Comparison of ENCODE assay signal across 8 cellular contexts in the genomic region with DNA sequence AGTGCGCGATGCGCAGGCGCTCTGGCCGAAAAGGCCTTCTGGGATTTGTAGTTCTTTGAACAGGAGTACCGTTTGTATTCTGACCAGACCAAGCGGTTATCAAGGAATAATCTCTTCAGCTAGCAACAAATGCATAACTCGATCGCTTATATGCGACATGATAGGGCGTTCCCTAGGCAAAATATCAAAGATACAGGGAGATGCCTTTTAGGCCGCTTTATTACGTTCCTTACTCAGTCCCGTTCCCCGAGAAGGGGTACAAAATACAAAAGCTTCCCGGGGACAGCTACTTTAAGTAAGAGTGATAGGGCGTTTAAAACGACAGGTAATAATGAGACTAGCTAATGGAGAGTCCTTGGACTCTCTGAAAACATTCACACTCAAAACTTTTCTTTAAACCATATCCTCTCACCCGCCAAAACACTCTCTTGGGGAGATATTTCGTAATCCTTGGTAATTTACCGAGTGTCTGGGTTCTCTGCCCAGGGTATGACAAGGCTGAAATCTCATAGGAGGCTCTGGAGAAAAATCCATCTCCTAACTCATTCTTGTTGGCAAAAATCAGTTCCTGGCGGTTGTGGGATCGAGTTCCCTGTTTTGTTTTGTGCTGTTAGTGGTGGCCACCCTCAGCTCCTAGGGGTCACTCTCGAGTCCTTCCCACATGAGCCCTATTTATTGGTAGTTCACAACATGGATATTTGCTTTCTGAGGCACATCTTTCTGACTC. TPM values are rescaled to one million over a fixed set of nuclear protein-coding genes. Genes with fewer than 3 reads are reported as not detected.
A peak's percentile ranks its signal among the peaks of the same experiment; 100 is the strongest.
DNase-seq lines count a peak whose midpoint lies in the region; ATAC-seq and TF ChIP-seq lines count a peak whose summit lies in the region.

No MANE protein-coding gene starts in this region.

- TF ChIP-seq CTCF in A673 (conservative IDR thresholded peaks at IDR 0.05; ENCODE audit: low read depth, low read length), result peak; percentile 29; the same call in 1 of the 2 replicates
- TF ChIP-seq CTCF in GM06990 (IDR thresholded peaks at IDR 0.05; ENCODE audit: insufficient read depth, low read length, poor library complexity, severe bottlenecking), result peak; percentile 37
- TF ChIP-seq CTCF in nephron progenitor cell (IDR thresholded peaks at IDR 0.05), result no peak

- POLR2A ChIA-PET in A673 (lab: Charles Lee; ENCODE audit: low non-redundant PET), result no interaction called here
- POLR2A ChIA-PET in activated CD8-positive, alpha-beta T cell treated with anti-CD3 and anti-CD28 coated beads, Interleukin-2, amount 10 ng/mL, durations not matched to agents 7 days and 5 days (lab: Charles Lee), result interaction anchor here (0.8 to 1.4 kb wide), 5 partner anchors 10 to 55 kb away, joined by 3 to 6 read pairs (median 5); partner anchors contain the start of gene ADCK1

- H3K36me3 ChIP-seq in A673 (ENCODE audit: insufficient read depth, low read length, poor library complexity, severe bottlenecking) (peaks cover 5% of the 10 kb centered on the region), GM06990 (ENCODE audit: control insufficient read depth, insufficient read depth, low read length) (no peaks in the 10 kb centered on the region; the same call in none of the 2 replicates)

- CTCF ChIA-PET in A673 (lab: Charles Lee), result interaction anchor here (0.6 kb wide), 1 partner anchor 384 kb away, joined by 3 read pairs; the partner anchor contains the start of genes SAMD15 and TMED8
- CTCF ChIA-PET in activated CD8-positive, alpha-beta T cell treated with anti-CD3 and anti-CD28 coated beads, Interleukin-2, amount 10 ng/mL, durations not matched to agents 7 days and 5 days (lab: Charles Lee), result interaction anchor here (0.8 to 1.9 kb wide), 4 partner anchors 9 to 302 kb away, joined by 3 to 9 read pairs (median 4); no protein-coding TSS in a partner anchor

- H3K9me3 Mint-ChIP-seq in activated CD8-positive, alpha-beta T cell treated with anti-CD3 and anti-CD28 coated beads, Interleukin-2, amount 10 ng/mL, durations not matched to agents 7 days and 5 days (ENCODE audit: insufficient read depth), result no peaks in the 10 kb centered on the region
- H3K9me3 Mint-ChIP-seq in nephron progenitor cell, result no peaks in the 10 kb centered on the region

- peak; percentile 44 for DNase-seq in A673 (ENCODE audit: low spot score)
- no peak for DNase-seq in GM06990 (ENCODE audit: extremely low read depth, insufficient read length)
- peak; percentile 25 for DNase-seq in NCI-H146 (lab: John Stamatoyannopoulos, UW)
- DNase-seq in activated CD8-positive, alpha-beta T cell treated with anti-CD3 and anti-CD28 coated beads, Interleukin-2, amount 10 ng/mL, durations not matched to agents 7 days and 5 days, result peak; percentile 29
- DNase-seq in foreskin melanocyte, result peak; percentile 90
- peak; percentile 11 for DNase-seq in nephron progenitor cell
- no peak for DNase-seq in stimulated activated CD4-positive, alpha-beta T cell treated with anti-CD3 and anti-CD28 coated beads, Interleukin-12 subunit alpha, Interleukin-12 subunit beta, amount 100 ng/mL, for 4 hours

- H3K9me3 ChIP-seq in A673 (ENCODE audit: low read depth, low read length, poor library complexity, severe bottlenecking), result no peaks in the 10 kb centered on the region

- peak overlapping the region; percentile 98 for H3K27ac Mint-ChIP-seq in activated CD8-positive, alpha-beta T cell treated with anti-CD3 and anti-CD28 coated beads, Interleukin-2, amount 10 ng/mL, durations not matched to agents 7 days and 5 days
- H3K27ac Mint-ChIP-seq in nephron progenitor cell, result peak overlapping the region; percentile 99

- H3K27me3 ChIP-seq in A673 (replicated peaks; ENCODE audit: insufficient read depth, low read depth, low read length, poor library complexity) (no peaks in the 10 kb centered on the region), GM06990 (replicated peaks; ENCODE audit: control insufficient read depth, insufficient read depth, low read length) (no peaks in the 10 kb centered on the region)

- peak overlapping the region; percentile 98 for H3K4me3 Mint-ChIP-seq in activated CD8-positive, alpha-beta T cell treated with anti-CD3 and anti-CD28 coated beads, Interleukin-2, amount 10 ng/mL, durations not matched to agents 7 days and 5 days
- peak overlapping the region; percentile 96 for H3K4me3 Mint-ChIP-seq in nephron progenitor cell

- TSS peak; percentile 77 for BruUV-seq in A673 (replicated peaks; lab: Mats Ljungman, UMichigan)

- no peaks in the 10 kb centered on the region for H3K27me3 Mint-ChIP-seq in activated CD8-positive, alpha-beta T cell treated with anti-CD3 and anti-CD28 coated beads, Interleukin-2, amount 10 ng/mL, durations not matched to agents 7 days and 5 days (ENCODE audit: low read depth)
- H3K27me3 Mint-ChIP-seq in nephron progenitor cell (ENCODE audit: low read depth, poor library complexity), result no peaks in the 10 kb centered on the region

- peaks cover 33% of the 10 kb centered on the region for H3K4me1 Mint-ChIP-seq in activated CD8-positive, alpha-beta T cell treated with anti-CD3 and anti-CD28 coated beads, Interleukin-2, amount 10 ng/mL, durations not matched to agents 7 days and 5 days (ENCODE audit: low read depth)
- peaks cover 41% of the 10 kb centered on the region for H3K4me1 Mint-ChIP-seq in nephron progenitor cell

- H3K4me1 ChIP-seq in A673 (ENCODE audit: insufficient read depth, low read length, poor library complexity, severe bottlenecking), result peaks cover 11% of the 10 kb centered on the region

- peak; percentile 20 for ATAC-seq in HG02678 (IDR thresholded peaks at IDR 0.05; ENCODE audit: unreplicated experiment)
- peak; percentile 3 for ATAC-seq in activated CD8-positive, alpha-beta T cell treated with anti-CD3 and anti-CD28 coated beads, Interleukin-2, amount 10 ng/mL, durations not matched to agents 7 days and 5 days

- H3K27ac ChIP-seq in A673 (ENCODE audit: low read depth, low read length, poor library complexity, severe bottlenecking), result peak overlapping the region; percentile 82

- H3K36me3 Mint-ChIP-seq in activated CD8-positive, alpha-beta T cell treated with anti-CD3 and anti-CD28 coated beads, Interleukin-2, amount 10 ng/mL, durations not matched to agents 7 days and 5 days (ENCODE audit: low read depth), result peaks cover 19% of the 10 kb centered on the region
- peaks cover 25% of the 10 kb centered on the region for H3K36me3 Mint-ChIP-seq in nephron progenitor cell (ENCODE audit: low read depth)

- intact Hi-C loops in A673 (cut with micrococcal nuclease; ENCODE audit: unreplicated experiment), result no loop called here

- H3K4me3 ChIP-seq in A673 (ENCODE audit: low read depth, low read length, poor library complexity, severe bottlenecking) (peak overlapping the region; percentile 85), GM06990 (replicated peaks; ENCODE audit: low read depth, low read length) (peak overlapping the region; percentile 97)

RNA-seq across cellular contexts. Expression of gene SNW1, which starts 0.4 kb away (rescaled TPM):
- total RNA-seq in A673 (2021), result 143 and 154 TPM in 2 replicates
- 100 to 1,000 TPM in 1 of 2 experiments, 10 to 100 TPM in 1; 94.4 to 100 TPM for total RNA-seq in activated CD8-positive, alpha-beta T cell treated with anti-CD3 and anti-CD28 coated beads, Interleukin-2, amount 10 ng/mL, durations not matched to agents 7 days and 5 days

RNA-seq across cellular contexts. Expression of gene ADCK1, which starts 38.5 kb away (rescaled TPM):
- total RNA-seq in A673 (2021), result 8.3 and 10.3 TPM in 2 replicates
- total RNA-seq in activated CD8-positive, alpha-beta T cell treated with anti-CD3 and anti-CD28 coated beads, Interleukin-2, amount 10 ng/mL, durations not matched to agents 7 days and 5 days, result 1 to 10 TPM; 2.7 to 3.3 TPM

RNA-seq across cellular contexts. Expression of gene SLIRP, which starts 53.5 kb away (rescaled TPM):
- 275 and 318 TPM in 2 replicates for total RNA-seq in A673 (2021)
- total RNA-seq in activated CD8-positive, alpha-beta T cell treated with anti-CD3 and anti-CD28 coated beads, Interleukin-2, amount 10 ng/mL, durations not matched to agents 7 days and 5 days, result 100 to 1,000 TPM in 1 of 2 experiments, 10 to 100 TPM in 1; 92.1 to 101 TPM

RNA-seq across cellular contexts. Expression of gene ALKBH1, which starts 53.5 kb away (rescaled TPM):
- total RNA-seq in A673 (2021), result 19.4 and 22.3 TPM in 2 replicates
- 10 to 100 TPM; 12.9 to 14.8 TPM for total RNA-seq in activated CD8-positive, alpha-beta T cell treated with anti-CD3 and anti-CD28 coated beads, Interleukin-2, amount 10 ng/mL, durations not matched to agents 7 days and 5 days

Comparison
In these comparisons a context has a peak if more than half of its experiments do, and no peak if none do; other contexts are left out.
1. DNase-seq: peak in A673 (single experiment), NCI-H146 (single experiment), activated CD8-positive, alpha-beta T cell treated with anti-CD3 and anti-CD28 coated beads, Interleukin-2, amount 10 ng/mL, durations not matched to agents 7 days and 5 days (single experiment), foreskin melanocyte (single experiment) and nephron progenitor cell (single experiment); none in GM06990 (single experiment) and stimulated activated CD4-positive, alpha-beta T cell treated with anti-CD3 and anti-CD28 coated beads, Interleukin-12 subunit alpha, Interleukin-12 subunit beta, amount 100 ng/mL, for 4 hours (single experiment).